ENCODE assay signal across 3 cellular contexts in the genomic region with DNA sequence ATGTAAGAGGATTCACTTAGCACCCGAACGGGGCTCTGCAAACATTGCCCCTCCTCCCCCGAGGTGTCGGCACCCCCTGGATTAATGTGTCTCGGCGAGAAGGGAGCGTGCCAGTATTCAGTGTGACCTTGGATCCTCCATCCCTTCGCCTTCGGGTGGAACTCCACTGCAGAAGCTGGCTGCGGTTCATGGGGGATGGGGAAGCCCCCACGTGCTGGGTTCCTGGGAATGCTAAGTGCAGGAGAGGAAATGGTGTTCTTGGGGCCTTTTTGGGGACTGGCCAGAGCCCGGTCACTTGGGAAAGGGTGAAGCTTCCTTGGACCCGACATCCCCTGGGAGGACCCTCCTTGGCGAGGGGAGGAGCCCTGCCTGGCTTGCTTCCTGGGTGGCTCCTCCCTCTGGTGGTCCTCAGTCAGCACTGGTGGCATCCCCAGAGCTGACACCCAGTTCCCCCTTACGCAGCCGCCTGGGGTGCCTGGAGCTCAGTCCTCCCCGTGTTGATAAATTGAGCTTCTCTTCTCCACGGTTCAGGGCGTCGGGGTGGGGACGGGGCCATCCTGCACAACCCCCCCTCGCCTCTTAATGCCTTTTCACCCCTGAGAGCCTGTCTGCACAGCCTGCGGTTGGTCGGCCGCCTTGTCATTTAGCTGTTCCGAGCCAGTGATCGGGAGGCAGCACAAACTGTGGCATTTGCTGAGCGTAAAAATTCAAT.
TF ChIP-seq lines count a peak whose summit lies in the region.

No MANE protein-coding gene starts in this region.

TF ChIP-seq in IMR-90, 13 proteins besides CTCF, POLR2A, EP300 and RAD21:
- TF ChIP-seq NFE2L2 (IDR thresholded peaks at IDR 0.05; ENCODE audit: low read depth, low read length): no peak
- TF ChIP-seq RCOR1 (IDR thresholded peaks at IDR 0.05; ENCODE audit: insufficient replicate concordance, low read length): no peak
- TF ChIP-seq, protein P1, sequence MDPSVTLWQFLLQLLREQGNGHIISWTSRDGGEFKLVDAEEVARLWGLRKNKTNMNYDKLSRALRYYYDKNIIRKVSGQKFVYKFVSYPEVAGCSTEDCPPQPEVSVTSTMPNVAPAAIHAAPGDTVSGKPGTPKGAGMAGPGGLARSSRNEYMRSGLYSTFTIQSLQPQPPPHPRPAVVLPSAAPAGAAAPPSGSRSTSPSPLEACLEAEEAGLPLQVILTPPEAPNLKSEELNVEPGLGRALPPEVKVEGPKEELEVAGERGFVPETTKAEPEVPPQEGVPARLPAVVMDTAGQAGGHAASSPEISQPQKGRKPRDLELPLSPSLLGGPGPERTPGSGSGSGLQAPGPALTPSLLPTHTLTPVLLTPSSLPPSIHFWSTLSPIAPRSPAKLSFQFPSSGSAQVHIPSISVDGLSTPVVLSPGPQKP (IDR thresholded peaks at IDR 0.05; ENCODE audit: borderline replicate concordance, low read depth, low read length): no peak
- no peak for TF ChIP-seq MAFK (IDR thresholded peaks at IDR 0.05; ENCODE audit: low read depth, low read length)
- no peak for TF ChIP-seq BHLHE40 (IDR thresholded peaks at IDR 0.05; ENCODE audit: low read depth, low read length)
- TF ChIP-seq CEBPB (IDR thresholded peaks at IDR 0.05; ENCODE audit: low read depth, low read length): no peak
- TF ChIP-seq SMC3 (IDR thresholded peaks at IDR 0.05; ENCODE audit: low read depth, low read length): no peak
- TF ChIP-seq, protein P2, sequence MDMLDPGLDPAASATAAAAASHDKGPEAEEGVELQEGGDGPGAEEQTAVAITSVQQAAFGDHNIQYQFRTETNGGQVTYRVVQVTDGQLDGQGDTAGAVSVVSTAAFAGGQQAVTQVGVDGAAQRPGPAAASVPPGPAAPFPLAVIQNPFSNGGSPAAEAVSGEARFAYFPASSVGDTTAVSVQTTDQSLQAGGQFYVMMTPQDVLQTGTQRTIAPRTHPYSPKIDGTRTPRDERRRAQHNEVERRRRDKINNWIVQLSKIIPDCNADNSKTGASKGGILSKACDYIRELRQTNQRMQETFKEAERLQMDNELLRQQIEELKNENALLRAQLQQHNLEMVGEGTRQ (IDR thresholded peaks at IDR 0.05; ENCODE audit: low read depth, low read length): no peak
- TF ChIP-seq MXI1 (IDR thresholded peaks at IDR 0.05; ENCODE audit: borderline replicate concordance, low read depth, low read length): no peak
- no peak for TF ChIP-seq RFX5 (IDR thresholded peaks at IDR 0.05; ENCODE audit: low read depth, low read length)
- no peak for TF ChIP-seq CHD1 (IDR thresholded peaks at IDR 0.05; ENCODE audit: low read depth, low read length)
- TF ChIP-seq MAZ (IDR thresholded peaks at IDR 0.05; ENCODE audit: borderline replicate concordance, low read depth, low read length): no peak
- no peak for TF ChIP-seq FOS (IDR thresholded peaks at IDR 0.05; ENCODE audit: low read depth, low read length)

TF ChIP-seq in H1, 55 proteins besides CTCF, POLR2A, EP300 and RAD21:
- TF ChIP-seq SIRT6 (IDR thresholded peaks at IDR 0.05; ENCODE audit: low read length) (no peak), SP1 (IDR thresholded peaks at IDR 0.05; ENCODE audit: low read depth, low read length) (no peak), SRF (IDR thresholded peaks at IDR 0.05; ENCODE audit: low read depth, low read length) (no peak), KDM4A (IDR thresholded peaks at IDR 0.05; ENCODE audit: low read depth, low read length, severe bottlenecking) (no peak), TAF1 (IDR thresholded peaks at IDR 0.05; ENCODE audit: low read depth, low read length) (no peak), YY1 (IDR thresholded peaks at IDR 0.05; ENCODE audit: low read depth, low read length) (no peak)

TF ChIP-seq in HEK293T, 16 proteins besides CTCF, POLR2A, EP300 and RAD21:
- TF ChIP-seq FOXA1 (IDR thresholded peaks at IDR 0.05) (no peak), CTBP1 (IDR thresholded peaks at IDR 0.05; ENCODE audit: borderline replicate concordance) (no peak), ZNF384 (IDR thresholded peaks at IDR 0.05) (no peak), L3MBTL2 (conservative IDR thresholded peaks at IDR 0.05) (no peak), ARNT (IDR thresholded peaks at IDR 0.05) (no peak), NFRKB (IDR thresholded peaks at IDR 0.05) (no peak), ELF4 (IDR thresholded peaks at IDR 0.05) (no peak), SP1 (IDR thresholded peaks at IDR 0.05) (no peak), LEF1 (IDR thresholded peaks at IDR 0.05; ENCODE audit: borderline replicate concordance) (no peak), FOXM1 (IDR thresholded peaks at IDR 0.05; ENCODE audit: borderline replicate concordance) (no peak), TARDBP (IDR thresholded peaks at IDR 0.05) (no peak), BHLHE40 (IDR thresholded peaks at IDR 0.05; ENCODE audit: borderline replicate concordance) (no peak)
- TF ChIP-seq, protein P3, sequence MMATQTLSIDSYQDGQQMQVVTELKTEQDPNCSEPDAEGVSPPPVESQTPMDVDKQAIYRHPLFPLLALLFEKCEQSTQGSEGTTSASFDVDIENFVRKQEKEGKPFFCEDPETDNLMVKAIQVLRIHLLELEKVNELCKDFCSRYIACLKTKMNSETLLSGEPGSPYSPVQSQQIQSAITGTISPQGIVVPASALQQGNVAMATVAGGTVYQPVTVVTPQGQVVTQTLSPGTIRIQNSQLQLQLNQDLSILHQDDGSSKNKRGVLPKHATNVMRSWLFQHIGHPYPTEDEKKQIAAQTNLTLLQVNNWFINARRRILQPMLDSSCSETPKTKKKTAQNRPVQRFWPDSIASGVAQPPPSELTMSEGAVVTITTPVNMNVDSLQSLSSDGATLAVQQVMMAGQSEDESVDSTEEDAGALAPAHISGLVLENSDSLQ (IDR thresholded peaks at IDR 0.05): no peak
